In the genomic region with DNA sequence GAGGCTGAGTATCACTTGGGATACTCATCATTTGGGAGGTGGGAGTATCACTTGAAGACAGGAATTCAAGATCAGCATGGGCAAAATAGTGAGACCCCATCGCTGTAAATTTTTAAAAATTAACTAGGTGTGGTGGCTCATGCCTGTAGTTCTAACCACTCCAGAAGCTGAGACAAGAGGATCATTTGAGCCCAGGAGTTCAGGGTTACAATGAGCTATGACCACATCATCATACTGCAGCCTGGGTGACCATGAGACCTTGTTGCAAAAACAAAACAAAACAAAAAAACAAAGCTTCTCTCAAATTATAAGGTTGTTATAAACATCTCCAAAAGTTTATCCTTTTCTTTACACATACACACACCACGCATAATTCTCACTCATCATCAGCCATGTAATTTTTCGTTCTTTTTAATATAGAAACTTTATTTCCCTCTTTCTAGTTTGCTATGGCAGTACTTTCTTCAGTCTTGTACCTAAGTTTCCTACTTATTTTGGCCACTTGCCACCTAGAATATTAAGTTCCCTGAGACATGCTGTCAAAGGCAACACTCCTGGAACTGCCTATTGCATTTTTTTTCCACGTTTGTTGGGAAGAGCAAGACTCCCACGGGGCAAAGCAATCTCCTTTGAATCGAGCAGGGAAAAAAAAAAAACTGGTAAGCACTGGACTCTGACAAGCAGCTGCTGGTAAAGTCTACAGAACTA, we compare ENCODE assay signal across 22 cellular contexts. TPM values are rescaled to one million over a fixed set of nuclear protein-coding genes. Genes with fewer than 3 reads are reported as not detected.
DNase-seq lines count a peak whose midpoint lies in the region; ATAC-seq, FAIRE-seq and TF ChIP-seq lines count a peak whose summit lies in the region.
"Had no signal": no experiment of that assay in that cellular context is flagged by ENCODE, and none has a peak within 500 bp of the region (broad histone marks: within the 10 kb centered on the region; RNA-seq: fewer than 3 reads in every experiment).

No MANE protein-coding gene starts in this region.

- H3K79me2 ChIP-seq in fibroblast of lung (ENCODE audit: control insufficient read depth, insufficient read depth, low read length) = no peaks in the 10 kb centered on the region
- peaks cover 28% of the 10 kb centered on the region for H3K79me2 ChIP-seq in neural progenitor cell (ENCODE audit: low read depth)
- H3K79me2 ChIP-seq in SK-N-SH (ENCODE audit: insufficient read depth) = no peaks in the 10 kb centered on the region

- peaks cover 30% of the 10 kb centered on the region for H3F3A ChIP-seq in neural progenitor cell (ENCODE audit: low read depth)
- H3F3A ChIP-seq in SK-N-SH (replicated peaks; ENCODE audit: insufficient read depth) = peaks cover 9% of the 10 kb centered on the region

- H4K20me1 ChIP-seq in fibroblast of lung (ENCODE audit: control insufficient read depth, extremely low read depth, insufficient read depth, low read length) (no peaks in the 10 kb centered on the region), neural progenitor cell (ENCODE audit: low read depth) (no peaks in the 10 kb centered on the region), SK-N-SH (ENCODE audit: insufficient read depth) (no peaks in the 10 kb centered on the region)

- CTCF ChIA-PET in Panc1 (lab: Charles Lee) (no interaction called here), SK-N-SH (lab: Yijun Ruan, JAX) (interaction anchor here (1.7 to 1.8 kb wide), 2 partner anchors 8 to 244 kb away, joined by 6 to 8 read pairs; no protein-coding TSS in a partner anchor)
- CTCF ChIA-PET in activated CD8-positive, alpha-beta T cell treated with anti-CD3 and anti-CD28 coated beads for 36 hours (lab: Charles Lee) = no interaction called here

- H3K4me1 ChIP-seq in Panc1 (ENCODE audit: control insufficient read depth, insufficient read depth, low read length) = peaks cover 37% of the 10 kb centered on the region
- H3K4me1 ChIP-seq in fibroblast of lung (ENCODE audit: control insufficient read depth, extremely low read depth, insufficient read depth, low read length) = no peaks in the 10 kb centered on the region
- peaks cover 12% of the 10 kb centered on the region for H3K4me1 ChIP-seq in neural progenitor cell
- no peaks in the 10 kb centered on the region for H3K4me1 ChIP-seq in SK-N-SH (ENCODE audit: control insufficient read depth in 1 of 2, insufficient read depth in 2 of 2, low read depth in 1 of 2, low read length in 1 of 2)
- H3K4me1 ChIP-seq: foreskin keratinocyte, vagina had no signal

- no peak for TF ChIP-seq EP300 in SK-N-SH (IDR thresholded peaks at IDR 0.05; ENCODE audit: borderline replicate concordance in 1 of 2, low read depth in 1 of 2, low read length in 1 of 2)

- no peaks in the 10 kb centered on the region for H3K27me3 Mint-ChIP-seq in neural progenitor cell (ENCODE audit: insufficient read depth, low read depth)
- H3K27me3 Mint-ChIP-seq in activated CD8-positive, alpha-beta T cell treated with anti-CD3 and anti-CD28 coated beads for 36 hours = peaks cover 18% of the 10 kb centered on the region

- ATAC-seq in Panc1 (peak; percentile 59), HG03354 (IDR thresholded peaks at IDR 0.05; ENCODE audit: poor library complexity, severe bottlenecking, unreplicated experiment) (no peak)
- no peak for ATAC-seq in activated CD8-positive, alpha-beta T cell treated with anti-CD3 and anti-CD28 coated beads for 36 hours
- ATAC-seq: foreskin keratinocyte had no signal

- no TSS peak for BruUV-seq in Panc1 (replicated peaks; lab: Mats Ljungman, UMichigan)

- POLR2A ChIA-PET in Panc1 (lab: Charles Lee) (no interaction called here), SK-N-SH (lab: Yijun Ruan, JAX) (no interaction called here)
- POLR2A ChIA-PET in activated CD8-positive, alpha-beta T cell treated with anti-CD3 and anti-CD28 coated beads for 36 hours (lab: Charles Lee) = interaction anchor here (0.6 kb wide), 1 partner anchor 251 kb away, joined by 5 read pairs; no protein-coding TSS in a partner anchor

- H3K4me3 Mint-ChIP-seq in neural progenitor cell = peak overlapping the region; percentile 41
- no peak overlapping the region for H3K4me3 Mint-ChIP-seq in activated CD8-positive, alpha-beta T cell treated with anti-CD3 and anti-CD28 coated beads for 36 hours

- in situ Hi-C loops in Panc1 (cut with HindIII; ENCODE audit: low pct_unique_long_range_greater_than_20kb, low sequenced_read_pairs) = no loop called here

- peak overlapping the region; percentile 88 for H3K27ac Mint-ChIP-seq in neural progenitor cell
- no peak overlapping the region for H3K27ac Mint-ChIP-seq in activated CD8-positive, alpha-beta T cell treated with anti-CD3 and anti-CD28 coated beads for 36 hours

- H3K4me2 ChIP-seq in fibroblast of lung (ENCODE audit: extremely low read depth, insufficient read depth, low read length) (no peak overlapping the region), neural progenitor cell (peak overlapping the region; percentile 15), SK-N-SH (no peak overlapping the region)

- TF ChIP-seq CTCF in Panc1 (IDR thresholded peaks at IDR 0.05) = no peak
- no peak for TF ChIP-seq CTCF in fibroblast of lung (conservative IDR thresholded peaks at IDR 0.05 in 1 of 2, IDR thresholded peaks at IDR 0.05 in 1 of 2; ENCODE audit: low read depth in 1 of 2, low read length in 2 of 2)
- no peak for TF ChIP-seq CTCF in neural progenitor cell (IDR thresholded peaks at IDR 0.05)
- TF ChIP-seq CTCF in activated CD8-positive, alpha-beta T cell treated with anti-CD3 and anti-CD28 coated beads for 36 hours (IDR thresholded peaks at IDR 0.05) = no peak
- TF ChIP-seq CTCF in SK-N-SH (IDR thresholded peaks at IDR 0.05) = no peak

- H3K9me3 ChIP-seq in Panc1 (ENCODE audit: control insufficient read depth, insufficient read depth, low read depth, low read length) (no peaks in the 10 kb centered on the region), fibroblast of lung (ENCODE audit: control insufficient read depth, insufficient read depth, low read depth, low read length) (no peaks in the 10 kb centered on the region), neural progenitor cell (ENCODE audit: low read depth) (no peaks in the 10 kb centered on the region), SK-N-SH (no peaks in the 10 kb centered on the region)
- H3K9me3 ChIP-seq: Caco-2, vagina had no signal

- FAIRE-seq in G401.6 (lab: Jason Lieb, UNC) = peak; percentile 76
- FAIRE-seq: colon had no signal

- H2AFZ ChIP-seq in fibroblast of lung (ENCODE audit: low read length) (no peak overlapping the region), neural progenitor cell (replicated peaks) (no peak overlapping the region), SK-N-SH (ENCODE audit: low read depth) (no peak overlapping the region)

- intact Hi-C loops in Panc1 (cut with micrococcal nuclease; ENCODE audit: unreplicated experiment) = no loop called here
- intact Hi-C loops in activated CD8-positive, alpha-beta T cell treated with anti-CD3 and anti-CD28 coated beads for 36 hours (cut with micrococcal nuclease) = no loop called here
- intact Hi-C loops in posterior cingulate gyrus (cut with DNase I) = no loop called here

- H3K9me3 Mint-ChIP-seq in neural progenitor cell = peaks cover 2% of the 10 kb centered on the region
- no peaks in the 10 kb centered on the region for H3K9me3 Mint-ChIP-seq in activated CD8-positive, alpha-beta T cell treated with anti-CD3 and anti-CD28 coated beads for 36 hours

- H3K27ac ChIP-seq in Panc1 (ENCODE audit: low read length) (peak overlapping the region; percentile 98), fibroblast of lung (ENCODE audit: insufficient read depth, low read length) (no peak overlapping the region), neural progenitor cell (peak overlapping the region; percentile 17), SK-N-SH (ENCODE audit: low read depth in 2 of 2, low read length in 1 of 2) (no peak overlapping the region)
- H3K27ac ChIP-seq: foreskin keratinocyte, RWPE1, vagina had no signal

- no peaks in the 10 kb centered on the region for H3K27me3 ChIP-seq in Panc1 (ENCODE audit: control insufficient read depth, insufficient read depth, low read length)
- no peaks in the 10 kb centered on the region for H3K27me3 ChIP-seq in fibroblast of lung (ENCODE audit: control insufficient read depth, insufficient read depth, low read length)
- H3K27me3 ChIP-seq in neural progenitor cell = no peaks in the 10 kb centered on the region
- H3K27me3 ChIP-seq in SK-N-SH (ENCODE audit: insufficient read depth) = no peaks in the 10 kb centered on the region
- H3K27me3 ChIP-seq: foreskin keratinocyte, vagina had no signal

- H3K4me1 Mint-ChIP-seq in neural progenitor cell = peaks cover 39% of the 10 kb centered on the region
- no peaks in the 10 kb centered on the region for H3K4me1 Mint-ChIP-seq in activated CD8-positive, alpha-beta T cell treated with anti-CD3 and anti-CD28 coated beads for 36 hours (ENCODE audit: low read depth)

- H3K36me3 ChIP-seq in Panc1 (ENCODE audit: control insufficient read depth, insufficient read depth, low read length) (no peaks in the 10 kb centered on the region; the same call in 1 of the 2 replicates), fibroblast of lung (ENCODE audit: control insufficient read depth, insufficient read depth, low read length) (no peaks in the 10 kb centered on the region), neural progenitor cell (no peaks in the 10 kb centered on the region), SK-N-SH (replicated peaks in 1 of 2; ENCODE audit: control insufficient read depth in 1 of 2, insufficient read depth in 2 of 2, low read length in 1 of 2) (no peaks in the 10 kb centered on the region)
- H3K36me3 ChIP-seq: vagina had no signal

- H3K9ac ChIP-seq in fibroblast of lung (ENCODE audit: insufficient read depth, low read length) (no peak overlapping the region), neural progenitor cell (no peak overlapping the region), SK-N-SH (no peak overlapping the region)

- DNase-seq in Panc1 (ENCODE audit: low read depth, low spot score) = no peak
- DNase-seq in fibroblast of lung (ENCODE audit: low read depth in 2 of 2) = peak; percentile 18 to 22
- no peak for DNase-seq in neural progenitor cell (ENCODE audit: low spot score)
- DNase-seq in activated CD8-positive, alpha-beta T cell treated with anti-CD3 and anti-CD28 coated beads for 36 hours = no peak
- no peak for DNase-seq in SK-N-SH
- no peak for DNase-seq in posterior cingulate gyrus
- DNase-seq: activated CD4-positive, alpha-beta T cell treated with anti-CD3 and anti-CD28 coated beads, Interleukin-2, amount 50 U/mL, for 1 hour; Caco-2; foreskin keratinocyte; HCEC 1CT; hypothalamus; Kasumi-1; midbrain; NCI-H1417 treated with DMSO at 0.1 percent for 48 hours; NK-92 treated with Interleukin-12 subunit alpha and Interleukin-12 subunit beta, amount 100 ng/mL, for 24 hours; stimulated activated CD4-positive, alpha-beta T cell treated with anti-CD3 and anti-CD28 coated beads, Interleukin-4, amount 100 ng/mL, for 24 hours; T-helper 1 cell had no signal

- no peak overlapping the region for H3K4me3 ChIP-seq in Panc1 (ENCODE audit: low read depth in 2 of 2, low read length in 2 of 2)
- no peak overlapping the region for H3K4me3 ChIP-seq in fibroblast of lung (replicated peaks in 1 of 4; ENCODE audit: control extremely low read depth in 1 of 4, insufficient read depth in 1 of 4, low read depth in 3 of 4, low read length in 4 of 4)
- no peak overlapping the region for H3K4me3 ChIP-seq in neural progenitor cell
- H3K4me3 ChIP-seq in SK-N-SH (ENCODE audit: low read depth in 2 of 2, low read length in 1 of 2) = no peak overlapping the region
- H3K4me3 ChIP-seq: vagina had no signal

- 68% methylated on average over 6 of the region's 6 CpGs for WGBS in SK-N-SH (ENCODE audit: low lambda C conversion rate)

- peaks cover 6% of the 10 kb centered on the region for H3K36me3 Mint-ChIP-seq in neural progenitor cell
- H3K36me3 Mint-ChIP-seq in activated CD8-positive, alpha-beta T cell treated with anti-CD3 and anti-CD28 coated beads for 36 hours (ENCODE audit: low read depth) = no peaks in the 10 kb centered on the region

- TF ChIP-seq RAD21 in SK-N-SH (IDR thresholded peaks at IDR 0.05; ENCODE audit: low read length) = no peak

- no peaks in the 10 kb centered on the region for H3K9me2 ChIP-seq in SK-N-SH

RNA-seq across cellular contexts. Expression of gene SKIDA1, which starts 37.1 kb away (rescaled TPM):
- total RNA-seq in Panc1 (2021; ENCODE audit: unreplicated experiment) (9.3 TPM), fibroblast of lung (0.50 and 0.51 TPM in 2 replicates), neural progenitor cell (ENCODE audit: low replicate concordance) (123 and 127 TPM in 2 replicates)
- 5.8 TPM for polyA plus RNA-seq in Panc1 (2012; ENCODE audit: insufficient read length)
- polyA plus RNA-seq in fibroblast of lung (0.28 and 0.49 TPM in 2 replicates), SK-N-SH (2012; rRNA removed) (0.38 and 0.47 TPM in 2 replicates)
- polyA plus RNA-seq in fibroblast of lung (2012) = 0.16 and 0.73 TPM in 2 replicates
- polyA minus RNA-seq in fibroblast of lung (ENCODE audit: low replicate concordance) = 0.15 and 1.1 TPM in 2 replicates
- total RNA-seq in activated CD8-positive, alpha-beta T cell treated with anti-CD3 and anti-CD28 coated beads for 36 hours = under 1 TPM; 0.11 to 0.36 TPM
- 0.29 and 0.42 TPM in 2 replicates for polyA plus RNA-seq in SK-N-SH (2012; cell fraction: cytosol; rRNA removed)
- 1.1 and 1.8 TPM in 2 replicates for polyA plus RNA-seq in SK-N-SH (2012; cell fraction: nucleus; rRNA removed)

RNA-seq across cellular contexts. Expression of gene MLLT10, which starts 45.6 kb away (rescaled TPM):
- total RNA-seq in Panc1 (2021; ENCODE audit: unreplicated experiment) (33.4 TPM), fibroblast of lung (33.1 and 56.3 TPM in 2 replicates), neural progenitor cell (ENCODE audit: low replicate concordance) (55.7 and 61.3 TPM in 2 replicates)
- polyA plus RNA-seq in Panc1 (2012; ENCODE audit: insufficient read length) = 28.9 TPM
- polyA plus RNA-seq in fibroblast of lung (25.1 and 25.6 TPM in 2 replicates), SK-N-SH (2012; rRNA removed) (23.9 and 26.0 TPM in 2 replicates)
- polyA plus RNA-seq in fibroblast of lung (2012) = 12.8 and 14.0 TPM in 2 replicates
- 12.3 and 26.8 TPM in 2 replicates for polyA minus RNA-seq in fibroblast of lung (ENCODE audit: low replicate concordance)
- total RNA-seq in activated CD8-positive, alpha-beta T cell treated with anti-CD3 and anti-CD28 coated beads for 36 hours = 10 to 100 TPM; 33.9 to 36.4 TPM
- 21.8 and 23.5 TPM in 2 replicates for polyA plus RNA-seq in SK-N-SH (2012; cell fraction: cytosol; rRNA removed)
- polyA plus RNA-seq in SK-N-SH (2012; cell fraction: nucleus; rRNA removed) = 44.7 and 64.0 TPM in 2 replicates

Comparison
In these comparisons a context has a peak if more than half of its experiments do, and no peak if none do; other contexts are left out.
1. DNase-seq: peak in fibroblast of lung (2 of 2); none in Panc1 (single experiment), neural progenitor cell (single experiment), activated CD8-positive, alpha-beta T cell treated with anti-CD3 and anti-CD28 coated beads for 36 hours (single experiment), SK-N-SH (single experiment) and posterior cingulate gyrus (0 of 10).
2. H3K27ac ChIP-seq: peak in Panc1 (single experiment) and neural progenitor cell (single experiment); none in fibroblast of lung (single experiment) and SK-N-SH (0 of 2).
3. RNA of gene SKIDA1, which starts 37.1 kb away (total RNA-seq): 123 to 127 TPM in neural progenitor cell; 9.3 TPM in Panc1 (single experiment), 0.50 to 0.51 TPM in fibroblast of lung and 0.11 to 0.36 TPM in activated CD8-positive, alpha-beta T cell treated with anti-CD3 and anti-CD28 coated beads for 36 hours; every median in the first group is over 10 times any median in the second.